8 cellular contexts compared by ENCODE assay signal in the genomic region with DNA sequence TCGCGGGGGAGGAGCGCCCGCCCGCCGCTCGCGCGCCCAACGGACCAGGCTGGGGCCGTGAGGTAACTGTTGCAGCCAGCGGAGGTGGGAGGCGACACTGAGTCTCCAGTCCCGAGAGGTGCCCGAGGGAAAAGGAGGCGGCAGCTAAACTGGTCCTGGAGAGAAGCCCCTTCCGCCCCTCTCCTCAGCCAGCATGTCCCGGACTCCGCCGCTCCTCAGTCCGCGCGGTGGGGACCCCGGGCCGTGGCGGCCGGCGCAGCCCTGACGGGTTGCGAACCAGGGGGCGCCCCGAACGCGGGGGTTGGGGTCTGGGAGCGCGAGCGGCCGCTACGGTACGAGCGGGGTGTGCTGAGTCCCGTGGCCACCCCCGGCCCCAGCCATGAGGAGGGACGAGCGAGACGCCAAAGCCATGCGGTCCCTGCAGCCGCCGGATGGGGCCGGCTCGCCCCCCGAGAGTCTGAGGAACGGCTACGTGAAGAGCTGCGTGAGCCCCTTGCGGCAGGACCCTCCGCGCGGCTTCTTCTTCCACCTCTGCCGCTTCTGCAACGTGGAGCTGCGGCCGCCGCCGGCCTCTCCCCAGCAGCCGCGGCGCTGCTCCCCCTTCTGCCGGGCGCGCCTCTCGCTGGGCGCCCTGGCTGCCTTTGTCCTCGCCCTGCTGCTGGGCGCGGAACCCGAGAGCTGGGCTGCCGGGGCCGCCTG. TPM values are rescaled to one million over a fixed set of nuclear protein-coding genes. Genes with fewer than 3 reads are reported as not detected.
DNase-seq lines count a peak whose midpoint lies in the region; ATAC-seq and TF ChIP-seq lines count a peak whose summit lies in the region.

A gene (plus strand): TSS at position 108 of the 699 bp plus-strand sequence. CDS start 272 bp downstream, at position 380.

- TF ChIP-seq CTCF in KMS-11 (conservative IDR thresholded peaks at IDR 0.05; ENCODE audit: low read depth, low read length): no peak
- TF ChIP-seq CTCF in osteocyte (IDR thresholded peaks at IDR 0.05): no peak
- TF ChIP-seq CTCF in type B pancreatic cell (conservative IDR thresholded peaks at IDR 0.05): no peak

- H2AFZ ChIP-seq in KMS-11 (ENCODE audit: low read depth): peak within 1 kb of the TSS; percentile 68; the same call in 1 of the 2 replicates

- H3K27ac ChIP-seq in KMS-11: peak within 1 kb of the TSS; percentile 85

- no peak within 1 kb of the TSS for H3K4me3 ChIP-seq in KMS-11 (IDR thresholded peaks at IDR 0.05; ENCODE audit: insufficient read depth, low read depth, low read length)

- peak; percentile 82 for DNase-seq in Daoy (ENCODE audit: low read depth)
- peak; percentile 91 for DNase-seq in SK-N-DZ (ENCODE audit: low spot score)
- peak; percentile 76 for DNase-seq in activated naive CD4-positive, alpha-beta T cell treated with Interleukin-2 at 50 U/mL for 16 hours
- peak; percentile 93 for DNase-seq in Right ventricle myocardium inferior (ENCODE audit: missing footprints)
- no peak for DNase-seq in osteocyte (ENCODE audit: extremely low spot score, unreplicated experiment)
- peak; percentile 82 for DNase-seq in type B pancreatic cell (ENCODE audit: extremely low spot score, unreplicated experiment)

- no peaks in the 10 kb centered on the region for H3K36me3 ChIP-seq in KMS-11 (ENCODE audit: insufficient read depth)

- H3K36me3 Mint-ChIP-seq in osteocyte (ENCODE audit: unreplicated experiment) (no peaks in the 10 kb centered on the region), type B pancreatic cell (no peaks in the 10 kb centered on the region)

- H3K27ac Mint-ChIP-seq in osteocyte (ENCODE audit: unreplicated experiment) (no peak within 1 kb of the TSS), type B pancreatic cell (no peak within 1 kb of the TSS)

- H3K4me1 Mint-ChIP-seq in osteocyte (ENCODE audit: unreplicated experiment) (peaks cover 6% of the 10 kb centered on the region), type B pancreatic cell (ENCODE audit: unreplicated experiment) (peaks cover 17% of the 10 kb centered on the region)

- intact Hi-C loops in Right ventricle myocardium inferior (cut with DNase I): loop anchor here (1.0 to 5.0 kb wide), 3 partner anchors 105 to 263 kb away; a partner anchor contains a TSS

- peaks cover 52% of the 10 kb centered on the region for H3K27me3 Mint-ChIP-seq in osteocyte (ENCODE audit: unreplicated experiment)
- H3K27me3 Mint-ChIP-seq in type B pancreatic cell: peaks cover 20% of the 10 kb centered on the region

- H3K9ac ChIP-seq in KMS-11: peak within 1 kb of the TSS; percentile 93

- H3K4me3 Mint-ChIP-seq in osteocyte (ENCODE audit: unreplicated experiment): peak within 1 kb of the TSS; percentile 68
- peak within 1 kb of the TSS; percentile 84 for H3K4me3 Mint-ChIP-seq in type B pancreatic cell

- H3K79me2 ChIP-seq in KMS-11 (ENCODE audit: insufficient read depth, low read depth): peaks cover 96% of the 10 kb centered on the region

- H3K9me3 Mint-ChIP-seq in osteocyte (ENCODE audit: unreplicated experiment) (no peaks in the 10 kb centered on the region), type B pancreatic cell (no peaks in the 10 kb centered on the region)

- ATAC-seq in GM21619 (IDR thresholded peaks at IDR 0.05; ENCODE audit: unreplicated experiment): peak; percentile 74
- ATAC-seq in Right ventricle myocardium inferior: peak; percentile 95

- peak within 1 kb of the TSS; percentile 94 for H3K4me2 ChIP-seq in KMS-11

- peaks cover 48% of the 10 kb centered on the region for H3K4me1 ChIP-seq in KMS-11 (ENCODE audit: low read depth, poor library complexity, severe bottlenecking)

- H3K27me3 ChIP-seq in KMS-11 (ENCODE audit: insufficient read depth, low read depth): no peaks in the 10 kb centered on the region

- H4K20me1 ChIP-seq in KMS-11 (ENCODE audit: insufficient read depth): peaks cover 17% of the 10 kb centered on the region

RNA-seq across cellular contexts. Expression of the gene that starts here (rescaled TPM):
- 2.3 and 5.1 TPM in 2 replicates for total RNA-seq in Daoy (2014; rRNA removed; shearing (Covaris generic))
- 14.5 and 14.8 TPM in 2 replicates for polyA plus RNA-seq in SK-N-DZ (2014; cell fraction: cytosol; rRNA removed)
- 14.0 and 21.7 TPM in 2 replicates for polyA plus RNA-seq in SK-N-DZ (2014; cell fraction: nucleus; rRNA removed)
- total RNA-seq in Right ventricle myocardium inferior (4.5 TPM), osteocyte (0.08 and 0.16 TPM in 2 replicates), type B pancreatic cell (ENCODE audit: low replicate concordance) (12.9 and 16.6 TPM in 2 replicates)
